8 cellular contexts compared by ENCODE assay signal in genomic region chr9:34332370-34332964, GRCh38. TPM values are rescaled to one million over a fixed set of nuclear protein-coding genes. Genes with fewer than 3 reads are reported as not detected.
DNase-seq lines count a peak whose midpoint lies in the region; ATAC-seq and TF ChIP-seq lines count a peak whose summit lies in the region.

No MANE protein-coding gene starts in this region.

- no peaks in the 10 kb centered on the region for H3K9me3 ChIP-seq in muscle layer of colon (ENCODE audit: low read length)

- H3K4me1 ChIP-seq in muscle layer of colon (ENCODE audit: insufficient read depth, low read length) = peaks cover 25% of the 10 kb centered on the region

- peaks cover 0 to 2% (median 0%) of the 10 kb centered on the region in 3 donors for H3K27me3 Mint-ChIP-seq in CD14-positive monocyte (ENCODE audit: low read depth in 3 of 3)

- H3K4me3 ChIP-seq in AG09309 (ENCODE audit: control insufficient read depth, low read depth, low read length) = no peak overlapping the region
- no peak overlapping the region for H3K4me3 ChIP-seq in muscle layer of colon (ENCODE audit: low read depth in 1 of 2, low read length in 2 of 2)

- TF ChIP-seq CTCF in AG09309 (IDR thresholded peaks at IDR 0.05; ENCODE audit: control insufficient read depth, insufficient read depth, low read depth, low read length, missing control alignments) (peak; percentile 50), CD14-positive monocyte (IDR thresholded peaks at IDR 0.05) (no peak)

- H3K9ac ChIP-seq in muscle layer of colon (ENCODE audit: low read length) = no peak overlapping the region

- peak overlapping the region; percentile 87 for H3K27ac ChIP-seq in cingulate gyrus (ENCODE audit: low read depth, low read length)
- H3K27ac ChIP-seq in muscle layer of colon (ENCODE audit: low read depth, low read length) = peak overlapping the region; percentile 10

- H3K4me3 Mint-ChIP-seq in CD14-positive monocyte = no peak overlapping the region

- no peak for ATAC-seq in GM18517 (IDR thresholded peaks at IDR 0.05; ENCODE audit: unreplicated experiment)

- peaks cover 31% of the 10 kb centered on the region for H3K4me1 Mint-ChIP-seq in CD14-positive monocyte

- intact Hi-C loops in CD14-positive monocyte (cut with micrococcal nuclease) = loop anchor here in 1 of 2 donors (5.0 kb wide), 1 partner anchor 45 kb away; the partner anchor contains the start of gene MYORG

- H3K27ac Mint-ChIP-seq in CD14-positive monocyte = peak overlapping the region in 1 of 7 donors; percentile 22

- H3K36me3 ChIP-seq in muscle layer of colon (ENCODE audit: insufficient read depth, low read length) = no peaks in the 10 kb centered on the region

- no peaks in the 10 kb centered on the region for H3K27me3 ChIP-seq in muscle layer of colon (ENCODE audit: control insufficient read depth in 1 of 2, insufficient read depth in 2 of 2, low read length in 2 of 2)

- H3K36me3 Mint-ChIP-seq in CD14-positive monocyte = peaks cover 14 to 18% of the 10 kb centered on the region in 2 donors

- DNase-seq in AG09309 (ENCODE audit: low read depth) (no peak), GM03348 (ENCODE audit: low spot score) (peak; percentile 41), NCI-H526 (lab: John Stamatoyannopoulos, UW) (peak; percentile 19 to 62), CD14-positive monocyte (ENCODE audit: low spot score) (no peak), HK-2 (ENCODE audit: unreplicated experiment) (no peak)

- no peaks in the 10 kb centered on the region for H3K9me3 Mint-ChIP-seq in CD14-positive monocyte

RNA-seq across cellular contexts. Expression of gene NUDT2, which starts 3.1 kb away (rescaled TPM):
- polyA plus RNA-seq in CD14-positive monocyte = 10 to 100 TPM; 24.4 to 56.9 TPM

RNA-seq across cellular contexts. Expression of gene KIF24, which starts 3.4 kb away (rescaled TPM):
- polyA plus RNA-seq in CD14-positive monocyte = under 1 TPM in 1 of 2 donors, not detected in 1; 0.31 TPM

RNA-seq across cellular contexts. Expression of gene MYORG, which starts 44.2 kb away (rescaled TPM):
- under 1 TPM in 1 of 2 donors, not detected in 1; 0.05 TPM for polyA plus RNA-seq in CD14-positive monocyte

Comparison
In these comparisons a context has a peak if more than half of its experiments do, and no peak if none do; other contexts are left out.
1. DNase-seq: peak in GM03348 (single experiment) and NCI-H526 (2 of 2); none in AG09309 (single experiment), CD14-positive monocyte (single experiment) and HK-2 (single experiment).